21 cellular contexts compared by ENCODE assay signal in the genomic region with DNA sequence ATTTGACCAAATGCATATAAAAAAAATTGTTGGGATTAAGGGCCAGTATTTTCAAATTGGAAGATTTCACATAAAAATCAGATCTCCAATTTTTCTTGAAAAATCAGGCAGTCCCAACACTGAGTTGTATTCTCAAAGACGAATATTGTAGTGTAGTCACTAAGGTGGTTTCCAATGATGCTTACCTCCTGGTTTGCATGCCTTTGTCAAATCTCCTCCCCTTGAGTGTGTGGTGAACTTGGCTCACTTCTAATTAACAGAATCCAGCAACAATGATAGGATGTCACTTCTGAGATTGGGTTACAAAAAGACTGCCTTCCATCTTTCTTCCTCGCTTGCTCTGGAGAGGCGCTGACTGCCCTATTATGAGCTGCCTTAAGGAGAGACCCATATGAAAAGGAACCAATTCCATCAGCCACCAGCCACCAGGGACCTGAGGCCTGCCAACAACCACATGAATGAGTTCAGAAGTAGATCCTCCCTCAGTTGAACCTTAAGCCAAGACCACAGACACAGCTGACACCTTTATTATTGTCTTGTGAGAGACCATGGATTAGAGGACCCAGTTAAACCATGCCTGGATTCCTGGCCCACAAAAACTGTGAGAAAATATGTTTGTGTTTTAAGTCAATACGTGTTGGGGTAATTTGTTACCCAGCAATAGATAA. TPM values are rescaled to one million over a fixed set of nuclear protein-coding genes. Genes with fewer than 3 reads are reported as not detected.
DNase-seq lines count a peak whose midpoint lies in the region; ATAC-seq, FAIRE-seq and TF ChIP-seq lines count a peak whose summit lies in the region.
"Had no signal": no experiment of that assay in that cellular context is flagged by ENCODE, and none has a peak within 500 bp of the region (broad histone marks: within the 10 kb centered on the region; RNA-seq: fewer than 3 reads in every experiment).

No MANE protein-coding gene starts in this region.

- peaks cover 10% of the 10 kb centered on the region for H3K4me1 ChIP-seq in Panc1 (ENCODE audit: control insufficient read depth, insufficient read depth, low read length)
- H3K4me1 ChIP-seq in effector memory CD4-positive, alpha-beta T cell (ENCODE audit: control insufficient read depth, insufficient read depth, low read length, poor library complexity, severe bottlenecking): peaks cover 29% of the 10 kb centered on the region
- H3K4me1 ChIP-seq in hepatocyte (ENCODE audit: insufficient read depth): peaks cover 8% of the 10 kb centered on the region
- no peaks in the 10 kb centered on the region for H3K4me1 ChIP-seq in small intestine (ENCODE audit: control insufficient read depth in 2 of 2, insufficient read depth in 1 of 2, low read depth in 1 of 2, low read length in 1 of 2)
- H3K4me1 ChIP-seq: thyroid gland had no signal

- no TSS peak for BruUV-seq in Panc1 (replicated peaks; lab: Mats Ljungman, UMichigan)

- peak overlapping the region in 1 of 2 donors; percentile 8 for H3K4me3 Mint-ChIP-seq in stimulated activated naive CD8-positive, alpha-beta T cell treated with anti-CD3 and anti-CD28 coated beads, Interleukin-15, amount 100 ng/mL, for 72 hours
- H3K4me3 Mint-ChIP-seq: mesothelial cell of epicardium had no signal

- WGBS in hepatocyte (ENCODE audit: low lambda C conversion rate, missing lambda C conversion rate): 95% methylated on average over 4 of the region's 4 CpGs
- WGBS in small intestine, 3 donors: 94 to 97% (median 94%) methylated on average over 4 of the region's 4 CpGs

- no peaks in the 10 kb centered on the region for H3K79me2 ChIP-seq in hepatocyte

- intact Hi-C loops in Panc1 (cut with micrococcal nuclease; ENCODE audit: unreplicated experiment): no loop called here

- peaks cover 37% of the 10 kb centered on the region for H3K4me1 Mint-ChIP-seq in stimulated activated naive CD8-positive, alpha-beta T cell treated with anti-CD3 and anti-CD28 coated beads, Interleukin-15, amount 100 ng/mL, for 72 hours

- POLR2A ChIA-PET in Panc1 (lab: Charles Lee): no interaction called here

- H3K9me3 Mint-ChIP-seq in stimulated activated naive CD8-positive, alpha-beta T cell treated with anti-CD3 and anti-CD28 coated beads, Interleukin-15, amount 100 ng/mL, for 72 hours: peaks cover 7 to 9% of the 10 kb centered on the region in 2 donors
- H3K9me3 Mint-ChIP-seq: mesothelial cell of epicardium had no signal

- DNase-seq in stimulated activated naive CD8-positive, alpha-beta T cell treated with anti-CD3 and anti-CD28 coated beads, Interleukin-15, amount 100 ng/mL, for 72 hours: no peak
- DNase-seq in stimulated activated naive CD8-positive, alpha-beta T cell treated with anti-CD3 and anti-CD28 coated beads, Interleukin-15, Interleukin-2, amounts not matched to agents 100 U/mL and 50 U/mL, for 24 hours: no peak
- DNase-seq in Panc1 (ENCODE audit: low read depth, low spot score) (no peak), hepatocyte (ENCODE audit: low spot score) (no peak), small intestine (no peak)
- no peak for DNase-seq in effector memory CD4-positive, alpha-beta T cell
- no peak for DNase-seq in stimulated activated CD4-positive, alpha-beta T cell treated with anti-CD3 and anti-CD28 coated beads, Interleukin-2, amount 100 ng/mL, for 24 hours
- DNase-seq: activated gamma-delta T cell treated with Interleukin-2 at 50 U/mL for 16 hours, AML-193, Caco-2, glutamatergic neuron, GOT3, left colon, NCI-H146, NCI-H2171, NCI-H526 treated with DMSO at 0.1 percent for 48 hours, posterior cingulate gyrus, sigmoid colon, thyroid gland had no signal

- no peaks in the 10 kb centered on the region for H4K20me1 ChIP-seq in hepatocyte (ENCODE audit: insufficient read depth, poor library complexity, severe bottlenecking)

- FAIRE-seq in small intestine (lab: Jason Lieb, UNC): no peak
- FAIRE-seq: endometrium had no signal

- H3K27me3 ChIP-seq in Panc1 (ENCODE audit: control insufficient read depth, insufficient read depth, low read length) (no peaks in the 10 kb centered on the region), hepatocyte (no peaks in the 10 kb centered on the region), small intestine (ENCODE audit: control insufficient read depth in 2 of 2, insufficient read depth in 2 of 2, low read length in 2 of 2) (no peaks in the 10 kb centered on the region)
- H3K27me3 ChIP-seq in effector memory CD4-positive, alpha-beta T cell (replicated peaks; ENCODE audit: control insufficient read depth, insufficient read depth, low read length, poor library complexity, severe bottlenecking): no peaks in the 10 kb centered on the region
- H3K27me3 ChIP-seq: sigmoid colon, thyroid gland had no signal

- in situ Hi-C loops in Panc1 (cut with HindIII; ENCODE audit: low pct_unique_long_range_greater_than_20kb, low sequenced_read_pairs): no loop called here

- H3K27ac ChIP-seq in Panc1 (ENCODE audit: low read length) (peak overlapping the region; percentile 39; the same call in 1 of the 2 replicates), hepatocyte (no peak overlapping the region), small intestine (ENCODE audit: low read depth in 1 of 2, low read length in 1 of 2) (no peak overlapping the region)
- H3K27ac ChIP-seq in effector memory CD4-positive, alpha-beta T cell (ENCODE audit: insufficient read depth, low read length, poor library complexity, severe bottlenecking): peak overlapping the region; percentile 54
- H3K27ac ChIP-seq: sigmoid colon, thyroid gland had no signal

- H3K4me3 ChIP-seq in Panc1 (ENCODE audit: low read depth in 2 of 2, low read length in 2 of 2): no peak overlapping the region
- no peak overlapping the region for H3K4me3 ChIP-seq in effector memory CD4-positive, alpha-beta T cell (ENCODE audit: insufficient read depth, low read depth, low read length, poor library complexity, severe bottlenecking)
- H3K4me3 ChIP-seq in hepatocyte: no peak overlapping the region
- no peak overlapping the region for H3K4me3 ChIP-seq in small intestine (ENCODE audit: low read depth in 1 of 2, low read length in 2 of 2)
- H3K4me3 ChIP-seq: sigmoid colon, thyroid gland had no signal

- H3K27ac Mint-ChIP-seq in stimulated activated naive CD8-positive, alpha-beta T cell treated with anti-CD3 and anti-CD28 coated beads, Interleukin-15, amount 100 ng/mL, for 72 hours: no peak overlapping the region
- H3K27ac Mint-ChIP-seq: mesothelial cell of epicardium had no signal

- H3K27me3 Mint-ChIP-seq in stimulated activated naive CD8-positive, alpha-beta T cell treated with anti-CD3 and anti-CD28 coated beads, Interleukin-15, amount 100 ng/mL, for 72 hours: no peaks in the 10 kb centered on the region

- TF ChIP-seq CTCF in Panc1 (IDR thresholded peaks at IDR 0.05) (no peak), hepatocyte (IDR thresholded peaks at IDR 0.05; ENCODE audit: poor library complexity) (no peak)

- H3K36me3 ChIP-seq in Panc1 (ENCODE audit: control insufficient read depth, insufficient read depth, low read length) (no peaks in the 10 kb centered on the region), hepatocyte (replicated peaks; ENCODE audit: insufficient read depth, low read depth) (no peaks in the 10 kb centered on the region), small intestine (ENCODE audit: control insufficient read depth in 2 of 2, insufficient read depth in 2 of 2, low read length in 2 of 2) (no peaks in the 10 kb centered on the region)
- no peaks in the 10 kb centered on the region for H3K36me3 ChIP-seq in effector memory CD4-positive, alpha-beta T cell (ENCODE audit: control insufficient read depth, insufficient read depth, low read length)
- H3K36me3 ChIP-seq: sigmoid colon, thyroid gland had no signal

- H3K9me3 ChIP-seq in Panc1 (ENCODE audit: control insufficient read depth, insufficient read depth, low read depth, low read length) (no peaks in the 10 kb centered on the region), hepatocyte (ENCODE audit: low read depth) (no peaks in the 10 kb centered on the region), small intestine (ENCODE audit: control insufficient read depth, low read depth) (no peaks in the 10 kb centered on the region)
- H3K9me3 ChIP-seq in effector memory CD4-positive, alpha-beta T cell (ENCODE audit: control insufficient read depth, low read length): no peaks in the 10 kb centered on the region
- H3K9me3 ChIP-seq: Caco-2, sigmoid colon, thyroid gland had no signal

- no peak overlapping the region for H2AFZ ChIP-seq in hepatocyte

- H3K9me2 ChIP-seq in hepatocyte (replicated peaks; ENCODE audit: insufficient read depth): no peaks in the 10 kb centered on the region

- no peak overlapping the region for H3K4me2 ChIP-seq in hepatocyte

- ATAC-seq in stimulated activated naive CD8-positive, alpha-beta T cell treated with anti-CD3 and anti-CD28 coated beads, Interleukin-15, amount 100 ng/mL, for 72 hours: peak; percentile 59
- ATAC-seq in stimulated activated naive CD8-positive, alpha-beta T cell treated with anti-CD3 and anti-CD28 coated beads, Interleukin-15, Interleukin-2, amounts not matched to agents 100 U/mL and 50 U/mL, for 24 hours: no peak
- ATAC-seq in Panc1: no peak
- ATAC-seq: left colon had no signal

- CTCF ChIA-PET in Panc1 (lab: Charles Lee): no interaction called here

RNA-seq across cellular contexts. Expression of a gene that starts 31.2 kb away (rescaled TPM):
- total RNA-seq in Panc1 (2021; ENCODE audit: unreplicated experiment) (61.9 TPM), hepatocyte (22.4 and 26.2 TPM in 2 replicates)
- polyA plus RNA-seq in Panc1 (2012; ENCODE audit: insufficient read length): 45.8 TPM
- polyA plus RNA-seq in hepatocyte (35.9 and 39.1 TPM in 2 replicates), small intestine (1 to 10 TPM in 2 of 3 donors, under 1 TPM in 1; 0.67 to 3.0 (median 1.4) TPM)

Comparison
In these comparisons a context has a peak if more than half of its experiments do, and no peak if none do; other contexts are left out.
1. H3K27ac ChIP-seq: peak in Panc1 (single experiment) and effector memory CD4-positive, alpha-beta T cell (single experiment); none in hepatocyte (single experiment) and small intestine (0 of 2).